Comparison of ENCODE assay signal across 9 cellular contexts in genomic region chr7:130922206-130923112, GRCh38.
DNase-seq lines count a peak whose midpoint lies in the region; ATAC-seq, FAIRE-seq and TF ChIP-seq lines count a peak whose summit lies in the region.
"Had no signal": no experiment of that assay in that cellular context is flagged by ENCODE, and none has a peak within 500 bp of the region (broad histone marks: within the 10 kb centered on the region; RNA-seq: fewer than 3 reads in every experiment).

No MANE protein-coding gene starts in this region.

- H3K36me3 Mint-ChIP-seq in GM23338 (ENCODE audit: low read depth) (no peaks in the 10 kb centered on the region; the same call in 1 of the 3 replicates), brain (no peaks in the 10 kb centered on the region)
- peaks cover 0 to 30% (median 12%) of the 10 kb centered on the region in 5 donors for H3K36me3 Mint-ChIP-seq in naive thymus-derived CD4-positive, alpha-beta T cell
- peaks cover 82% of the 10 kb centered on the region for H3K36me3 Mint-ChIP-seq in effector memory CD8-positive, alpha-beta T cell (ENCODE audit: insufficient read depth)

- H3K9me2 ChIP-seq in GM23338 (ENCODE audit: insufficient read depth) = no peaks in the 10 kb centered on the region

- TF ChIP-seq EP300 in A549 (IDR thresholded peaks at IDR 0.05) = no peak

- CTCF ChIA-PET in A549 (lab: Yijun Ruan, JAX) = interaction anchor here (0.9 to 4.7 kb wide), 12 partner anchors 10 to 85 kb away, joined by 3 to 45 read pairs (median 4); no protein-coding TSS in a partner anchor
- CTCF ChIA-PET in naive thymus-derived CD4-positive, alpha-beta T cell (lab: Charles Lee) = interaction anchor here (0.5 kb wide), 1 partner anchor 120 kb away, joined by 3 read pairs; no protein-coding TSS in a partner anchor

- peaks cover 11% of the 10 kb centered on the region for H3K27me3 Mint-ChIP-seq in GM23338 (ENCODE audit: insufficient read depth, low read depth, poor library complexity)
- H3K27me3 Mint-ChIP-seq in brain = no peaks in the 10 kb centered on the region
- no peaks in the 10 kb centered on the region for H3K27me3 Mint-ChIP-seq in naive thymus-derived CD4-positive, alpha-beta T cell
- H3K27me3 Mint-ChIP-seq in effector memory CD8-positive, alpha-beta T cell = no peaks in the 10 kb centered on the region

- H3K27ac Mint-ChIP-seq in GM23338 (no peak overlapping the region; the same call in 1 of the 2 replicates), brain (peak overlapping the region; percentile 45 to 99 (median 94))
- H3K27ac Mint-ChIP-seq in naive thymus-derived CD4-positive, alpha-beta T cell = peak overlapping the region in 8 of 9 donors; percentile 28 to 82 (median 62)
- peak overlapping the region in 1 of 2 donors; percentile 89 for H3K27ac Mint-ChIP-seq in effector memory CD8-positive, alpha-beta T cell

- H3K9me3 Mint-ChIP-seq in GM23338 = no peaks in the 10 kb centered on the region
- H3K9me3 Mint-ChIP-seq in brain = no peaks in the 10 kb centered on the region
- H3K9me3 Mint-ChIP-seq in naive thymus-derived CD4-positive, alpha-beta T cell = peaks cover 0 to 1% (median 0%) of the 10 kb centered on the region in 11 donors
- no peaks in the 10 kb centered on the region for H3K9me3 Mint-ChIP-seq in effector memory CD8-positive, alpha-beta T cell

- no peaks in the 10 kb centered on the region for H3K27me3 ChIP-seq in GM23338 (ENCODE audit: insufficient read depth)
- no peaks in the 10 kb centered on the region for H3K27me3 ChIP-seq in naive thymus-derived CD4-positive, alpha-beta T cell (ENCODE audit: control insufficient read depth in 2 of 2, insufficient read depth in 2 of 2, low read length in 2 of 2)

- H3K4me3 ChIP-seq in A549 (peak overlapping the region; percentile 3; the same call in 1 of the 3 replicates), GM23338 (no peak overlapping the region)
- no peak overlapping the region for H3K4me3 ChIP-seq in naive thymus-derived CD4-positive, alpha-beta T cell (ENCODE audit: low read length)

- 23% methylated on average over 4 of the region's 4 CpGs for WGBS in A549 (ENCODE audit: missing lambda C conversion rate)

- TF ChIP-seq CTCF in A549 (IDR thresholded peaks at IDR 0.05) (no peak), GM23338 (conservative IDR thresholded peaks at IDR 0.05; ENCODE audit: low read depth in 2 of 2) (no peak), brain (conservative IDR thresholded peaks at IDR 0.05) (no peak)

- H3K79me2 ChIP-seq in GM23338 (replicated peaks; ENCODE audit: insufficient read depth) = no peaks in the 10 kb centered on the region

- peaks cover 100% of the 10 kb centered on the region for H3K4me1 ChIP-seq in A549
- peaks cover 21% of the 10 kb centered on the region for H3K4me1 ChIP-seq in GM23338 (ENCODE audit: insufficient read depth)
- H3K4me1 ChIP-seq in naive thymus-derived CD4-positive, alpha-beta T cell (ENCODE audit: control insufficient read depth in 2 of 2, insufficient read depth in 2 of 2, low read length in 2 of 2) = peaks cover 26 to 43% of the 10 kb centered on the region in 2 donors

- no peak for TF ChIP-seq RAD21 in A549 (conservative IDR thresholded peaks at IDR 0.05 in 1 of 2, IDR thresholded peaks at IDR 0.05 in 1 of 2)

- no peaks in the 10 kb centered on the region for H3K36me3 ChIP-seq in GM23338 (ENCODE audit: insufficient read depth)
- peaks cover 0 to 21% (median 0%) of the 10 kb centered on the region in 3 experiments for H3K36me3 ChIP-seq in naive thymus-derived CD4-positive, alpha-beta T cell (ENCODE audit: control insufficient read depth in 2 of 3, insufficient read depth in 3 of 3, low read length in 3 of 3)

- intact Hi-C loops in naive thymus-derived CD4-positive, alpha-beta T cell (cut with micrococcal nuclease) = no loop called here

- DNase-seq in A549 (ENCODE audit: low read depth in 1 of 2, low spot score in 1 of 2) (no peak), GM23338 (ENCODE audit: low spot score) (no peak)
- no peak for DNase-seq in naive thymus-derived CD4-positive, alpha-beta T cell
- no peak for DNase-seq in effector memory CD8-positive, alpha-beta T cell

- FAIRE-seq in A549 (lab: Jason Lieb, UNC) = no peak
- FAIRE-seq: TTC549 had no signal

- H3K4me1 Mint-ChIP-seq in GM23338 = peaks cover 41% of the 10 kb centered on the region
- H3K4me1 Mint-ChIP-seq in brain = peaks cover 58% of the 10 kb centered on the region
- peaks cover 58 to 95% (median 80%) of the 10 kb centered on the region in 7 donors for H3K4me1 Mint-ChIP-seq in naive thymus-derived CD4-positive, alpha-beta T cell
- H3K4me1 Mint-ChIP-seq in effector memory CD8-positive, alpha-beta T cell (ENCODE audit: low read depth in 2 of 2) = peaks cover 66 to 76% of the 10 kb centered on the region in 2 donors

- no peaks in the 10 kb centered on the region for H3K9me3 ChIP-seq in A549
- H3K9me3 ChIP-seq in naive thymus-derived CD4-positive, alpha-beta T cell (ENCODE audit: control insufficient read depth in 2 of 3, low read length in 3 of 3) = no peaks in the 10 kb centered on the region

- no peak overlapping the region for H2AFZ ChIP-seq in GM23338

- no peaks in the 10 kb centered on the region for H4K20me1 ChIP-seq in GM23338 (replicated peaks; ENCODE audit: insufficient read depth)

- POLR2A ChIA-PET in A549 (lab: Yijun Ruan, JAX) = interaction anchor here (0.7 to 1.7 kb wide), 5 partner anchors 10 to 29 kb away, joined by 3 to 24 read pairs (median 3); no protein-coding TSS in a partner anchor
- POLR2A ChIA-PET in naive thymus-derived CD4-positive, alpha-beta T cell (lab: Charles Lee) = interaction anchor here (0.7 to 3.1 kb wide), 2 partner anchors 8 to 1962 kb away, joined by 3 to 12 read pairs; no protein-coding TSS in a partner anchor

- H3K4me2 ChIP-seq in A549 = peak overlapping the region; percentile 96
- peak overlapping the region; percentile 14; the same call in 1 of the 2 replicates for H3K4me2 ChIP-seq in GM23338

- ATAC-seq in A549 (no peak), GM23338 (no peak), HG02571 (IDR thresholded peaks at IDR 0.05; ENCODE audit: unreplicated experiment) (no peak), HG02642 (IDR thresholded peaks at IDR 0.05; ENCODE audit: poor library complexity, unreplicated experiment) (no peak), HG03442 (IDR thresholded peaks at IDR 0.05; ENCODE audit: unreplicated experiment) (no peak)
- ATAC-seq in naive thymus-derived CD4-positive, alpha-beta T cell = no peak
- ATAC-seq in effector memory CD8-positive, alpha-beta T cell (replicated peaks) = no peak

- no peak overlapping the region for H3K4me3 Mint-ChIP-seq in GM23338
- peak overlapping the region in 4 of 5 experiments; percentile 37 to 84 (median 79) for H3K4me3 Mint-ChIP-seq in brain
- peak overlapping the region in 2 of 10 donors; percentile 15 to 29 for H3K4me3 Mint-ChIP-seq in naive thymus-derived CD4-positive, alpha-beta T cell
- H3K4me3 Mint-ChIP-seq in effector memory CD8-positive, alpha-beta T cell = no peak overlapping the region

- no peak for TF ChIP-seq POLR2A in A549 (IDR thresholded peaks at IDR 0.05; ENCODE audit: low read length)

- H3F3A ChIP-seq in GM23338 (replicated peaks; ENCODE audit: low read depth) = no peaks in the 10 kb centered on the region

- H3K27ac ChIP-seq in A549 (peak overlapping the region; percentile 85 to 89), GM23338 (ENCODE audit: low read depth) (peak overlapping the region; percentile 64)
- no peak overlapping the region for H3K27ac ChIP-seq in naive thymus-derived CD4-positive, alpha-beta T cell (ENCODE audit: low read depth, low read length)

TF ChIP-seq in A549, 52 proteins besides CTCF, POLR2A, EP300 and RAD21 (continues in another document):
- TF ChIP-seq HOXA7 (CRISPR knock-in tag; IDR thresholded peaks at IDR 0.05) = no peak
- TF ChIP-seq CHD2 (IDR thresholded peaks at IDR 0.05; ENCODE audit: low read length, partially characterized antibody) = no peak
- no peak for TF ChIP-seq FOSB (CRISPR knock-in tag; IDR thresholded peaks at IDR 0.05)
- no peak for TF ChIP-seq ZC3H11A (IDR thresholded peaks at IDR 0.05)
- TF ChIP-seq, protein P1, sequence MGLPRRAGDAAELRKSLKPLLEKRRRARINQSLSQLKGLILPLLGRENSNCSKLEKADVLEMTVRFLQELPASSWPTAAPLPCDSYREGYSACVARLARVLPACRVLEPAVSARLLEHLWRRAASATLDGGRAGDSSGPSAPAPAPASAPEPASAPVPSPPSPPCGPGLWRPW (IDR thresholded peaks at IDR 0.05) = no peak
- TF ChIP-seq, protein P2, sequence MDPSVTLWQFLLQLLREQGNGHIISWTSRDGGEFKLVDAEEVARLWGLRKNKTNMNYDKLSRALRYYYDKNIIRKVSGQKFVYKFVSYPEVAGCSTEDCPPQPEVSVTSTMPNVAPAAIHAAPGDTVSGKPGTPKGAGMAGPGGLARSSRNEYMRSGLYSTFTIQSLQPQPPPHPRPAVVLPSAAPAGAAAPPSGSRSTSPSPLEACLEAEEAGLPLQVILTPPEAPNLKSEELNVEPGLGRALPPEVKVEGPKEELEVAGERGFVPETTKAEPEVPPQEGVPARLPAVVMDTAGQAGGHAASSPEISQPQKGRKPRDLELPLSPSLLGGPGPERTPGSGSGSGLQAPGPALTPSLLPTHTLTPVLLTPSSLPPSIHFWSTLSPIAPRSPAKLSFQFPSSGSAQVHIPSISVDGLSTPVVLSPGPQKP (IDR thresholded peaks at IDR 0.05; ENCODE audit: low read depth, low read length) = no peak

TF ChIP-seq in GM23338, 12 proteins besides CTCF, POLR2A, EP300 and RAD21 (continues in another document):
- TF ChIP-seq STAT1 (IDR thresholded peaks at IDR 0.05; ENCODE audit: unreplicated experiment) (no peak), POLR2AphosphoS5 (IDR thresholded peaks at IDR 0.05; ENCODE audit: low read depth) (no peak)

Comparison
In these comparisons a context has a peak if more than half of its experiments do, and no peak if none do; other contexts are left out.
1. H3K4me3 Mint-ChIP-seq: peak in brain (4 of 5); none in GM23338 (single experiment) and effector memory CD8-positive, alpha-beta T cell (0 of 2).